In the genomic region with DNA sequence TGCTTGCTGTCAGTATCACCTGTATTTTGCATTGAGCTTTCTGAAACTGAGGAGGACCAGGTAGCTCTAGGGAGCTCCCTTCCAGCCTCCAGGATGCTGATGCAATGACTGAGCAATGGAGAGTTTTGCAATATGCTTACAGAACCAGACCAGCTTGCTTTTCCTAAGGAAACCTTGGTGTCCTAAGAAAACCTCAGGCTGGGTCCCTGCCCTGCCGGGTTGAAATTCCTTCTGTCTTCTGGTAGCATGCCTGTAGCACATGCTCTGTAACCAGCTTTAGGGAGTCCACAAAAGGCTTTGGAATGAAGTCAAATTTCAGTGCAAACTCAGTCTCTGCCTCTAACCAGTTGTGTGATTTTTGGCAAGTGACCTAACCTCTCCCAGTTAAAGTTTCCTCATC, we compare ENCODE assay signal across 8 cellular contexts.
DNase-seq lines count a peak whose midpoint lies in the region; ATAC-seq and TF ChIP-seq lines count a peak whose summit lies in the region.

No MANE protein-coding gene starts in this region.

- H3K9me2 ChIP-seq in PC-9 (ENCODE audit: insufficient read depth), result no peaks in the 10 kb centered on the region

- TF ChIP-seq CTCF in PC-9 (conservative IDR thresholded peaks at IDR 0.05), result no peak
- no peak for TF ChIP-seq CTCF in psoas muscle (IDR thresholded peaks at IDR 0.05)

- POLR2A ChIA-PET in PC-9 (lab: Charles Lee; ENCODE audit: unreplicated experiment), result interaction anchor here (0.6 to 1.4 kb wide), 6 partner anchors 13 to 643 kb away, joined by 3 to 29 read pairs (median 5); no protein-coding TSS in a partner anchor

- peaks cover 27% of the 10 kb centered on the region for H3F3A ChIP-seq in PC-9 (ENCODE audit: insufficient read depth, low read depth)

- H3K4me1 ChIP-seq in PC-9 (replicated peaks; ENCODE audit: insufficient read depth), result peaks cover 43% of the 10 kb centered on the region
- H3K4me1 ChIP-seq in psoas muscle, result peaks cover 7% of the 10 kb centered on the region

- WGBS in psoas muscle, 3 donors, result 0 to 9% (median 5%) methylated on average over 1 of the region's 1 CpG

- H3K9me3 ChIP-seq in PC-9 (ENCODE audit: insufficient read depth, low read depth) (peaks cover 11% of the 10 kb centered on the region; the same call in 1 of the 2 replicates), psoas muscle (no peaks in the 10 kb centered on the region)

- H3K79me2 ChIP-seq in PC-9 (ENCODE audit: low read depth), result no peaks in the 10 kb centered on the region

- no peak overlapping the region for H2AFZ ChIP-seq in PC-9

- no peaks in the 10 kb centered on the region for H4K20me1 ChIP-seq in PC-9 (ENCODE audit: insufficient read depth)

- DNase-seq in EL (peak; percentile 99), PC-9 (peak; percentile 90 to 99), fibroblast of gingiva (ENCODE audit: low read depth) (peak; percentile 100), psoas muscle (peak; percentile 69 to 81), pons (ENCODE audit: low spot score) (no peak)
- no peak for DNase-seq in stimulated activated CD4-positive, alpha-beta T cell treated with anti-CD3 and anti-CD28 coated beads, Interleukin-15, amount 100 ng/mL, for 24 hours

- no peaks in the 10 kb centered on the region for H3K27me3 ChIP-seq in PC-9 (ENCODE audit: insufficient read depth, low read depth)
- H3K27me3 ChIP-seq in psoas muscle (ENCODE audit: insufficient read depth in 3 of 3, low read length in 2 of 3), result no peaks in the 10 kb centered on the region

- H3K4me3 ChIP-seq in PC-9 (no peak overlapping the region; the same call in 1 of the 2 replicates), psoas muscle (no peak overlapping the region)

- ATAC-seq in psoas muscle (peak; percentile 90 to 97 (median 92)), GM21360 (IDR thresholded peaks at IDR 0.05; ENCODE audit: unreplicated experiment) (no peak), HG03520 (IDR thresholded peaks at IDR 0.05; ENCODE audit: unreplicated experiment) (no peak)

- H3K27ac ChIP-seq in PC-9 (peak overlapping the region; percentile 98), psoas muscle (no peak overlapping the region)

- H3K36me3 ChIP-seq in PC-9 (ENCODE audit: low read depth), result no peaks in the 10 kb centered on the region
- H3K36me3 ChIP-seq in psoas muscle (ENCODE audit: insufficient read depth in 1 of 2, low read depth in 1 of 2), result no peaks in the 10 kb centered on the region

- no TSS peak for BruUV-seq in PC-9 (replicated peaks; lab: Mats Ljungman, UMichigan)

- peak overlapping the region; percentile 61 for H3K4me2 ChIP-seq in PC-9

- intact Hi-C loops in PC-9 (cut with micrococcal nuclease; ENCODE audit: unreplicated experiment) (loop anchor here (1.0 kb wide), 3 partner anchors 13 to 65 kb away; no protein-coding TSS in a partner anchor), psoas muscle (cut with DNase I) (no loop called here)

- CTCF ChIA-PET in PC-9 (lab: Charles Lee), result interaction anchor here (0.7 kb wide), 1 partner anchor 65 kb away, joined by 3 read pairs; no protein-coding TSS in a partner anchor

Comparison
In these comparisons a context has a peak if more than half of its experiments do, and no peak if none do; other contexts are left out.
1. DNase-seq: peak in EL (single experiment), PC-9 (2 of 2), fibroblast of gingiva (single experiment) and psoas muscle (2 of 2); none in stimulated activated CD4-positive, alpha-beta T cell treated with anti-CD3 and anti-CD28 coated beads, Interleukin-15, amount 100 ng/mL, for 24 hours (single experiment) and pons (single experiment).
2. ATAC-seq: peak in psoas muscle (4 of 4); none in GM21360 (single experiment) and HG03520 (single experiment).